8 cellular contexts compared by ENCODE assay signal in genomic region chr1:43073490-43074230, GRCh38.
DNase-seq lines count a peak whose midpoint lies in the region; ATAC-seq and TF ChIP-seq lines count a peak whose summit lies in the region.

No MANE protein-coding gene starts in this region.

- POLR2A ChIA-PET in HEK293 (lab: Yijun Ruan, JAX) = interaction anchor here (0.6 to 1.6 kb wide), 8 partner anchors 10 to 392 kb away, joined by 3 to 10 read pairs (median 4); partner anchors contain the start of genes C1orf50, P3H1, SLC2A1 and YBX1
- POLR2A ChIA-PET in activated CD4-positive, alpha-beta T cell treated with anti-CD3 and anti-CD28 coated beads, Interleukin-2, amount 10 ng/mL, durations not matched to agents 7 days and 5 days (lab: Charles Lee) = interaction anchor here (0.5 to 1.2 kb wide), 5 partner anchors 114 to 227 kb away, joined by 3 to 10 read pairs (median 4); partner anchors contain the start of gene ZNF691

- peaks cover 8% of the 10 kb centered on the region for H3K4me1 Mint-ChIP-seq in activated CD4-positive, alpha-beta T cell treated with anti-CD3 and anti-CD28 coated beads, Interleukin-2, amount 10 ng/mL, durations not matched to agents 7 days and 5 days

- peak overlapping the region; percentile 34 to 80 (median 64); a peak in 17 of 22 replicates for H3K4me2 ChIP-seq in BLaER1 treated with 17β-estradiol and CSF1 and Interleukin-3, amounts not matched to agents 10 nM and 100 nM

- TF ChIP-seq POLR2A in right lobe of liver (IDR thresholded peaks at IDR 0.05) = no peak

- H3K27me3 Mint-ChIP-seq in activated CD4-positive, alpha-beta T cell treated with anti-CD3 and anti-CD28 coated beads, Interleukin-2, amount 10 ng/mL, durations not matched to agents 7 days and 5 days = no peaks in the 10 kb centered on the region

- CTCF ChIA-PET in HEK293 (lab: Yijun Ruan, JAX) = interaction anchor here (0.5 to 9.1 kb wide), 83 partner anchors 9 to 879 kb away, joined by 3 to 298 read pairs (median 4); partner anchors contain the start of genes C1orf50 and P3H1
- CTCF ChIA-PET in activated CD4-positive, alpha-beta T cell treated with anti-CD3 and anti-CD28 coated beads, Interleukin-2, amount 10 ng/mL, durations not matched to agents 7 days and 5 days (lab: Charles Lee) = interaction anchor here (0.5 to 5.4 kb wide), 43 partner anchors 9 to 552 kb away, joined by 3 to 66 read pairs (median 4); partner anchors contain the start of gene ZNF691

- no peaks in the 10 kb centered on the region for H3K9me3 Mint-ChIP-seq in activated CD4-positive, alpha-beta T cell treated with anti-CD3 and anti-CD28 coated beads, Interleukin-2, amount 10 ng/mL, durations not matched to agents 7 days and 5 days

- H3K36me3 Mint-ChIP-seq in activated CD4-positive, alpha-beta T cell treated with anti-CD3 and anti-CD28 coated beads, Interleukin-2, amount 10 ng/mL, durations not matched to agents 7 days and 5 days (ENCODE audit: low read depth) = no peaks in the 10 kb centered on the region

- peaks cover 0 to 5% (median 4%) of the 10 kb centered on the region in 11 experiments; a peak in 13 of 22 replicates for H3K27me3 ChIP-seq in BLaER1 treated with 17β-estradiol and CSF1 and Interleukin-3, amounts not matched to agents 10 nM and 100 nM
- H3K27me3 ChIP-seq in right lobe of liver = no peaks in the 10 kb centered on the region

- H3K36me3 ChIP-seq in BLaER1 treated with 17β-estradiol and CSF1 and Interleukin-3, amounts not matched to agents 10 nM and 100 nM = no peaks in the 10 kb centered on the region
- H3K36me3 ChIP-seq in HEK293 (ENCODE audit: control insufficient read depth in 2 of 2, insufficient read depth in 1 of 2, low read length in 2 of 2) = no peaks in the 10 kb centered on the region
- no peaks in the 10 kb centered on the region for H3K36me3 ChIP-seq in right lobe of liver

- no peaks in the 10 kb centered on the region; a peak in 1 of 22 replicates for H4K20me1 ChIP-seq in BLaER1 treated with 17β-estradiol and CSF1 and Interleukin-3, amounts not matched to agents 10 nM and 100 nM

- peaks cover 18 to 32% (median 24%) of the 10 kb centered on the region in 10 experiments for H3K4me1 ChIP-seq in BLaER1 treated with 17β-estradiol and CSF1 and Interleukin-3, amounts not matched to agents 10 nM and 100 nM
- H3K4me1 ChIP-seq in HEK293 (ENCODE audit: control insufficient read depth, insufficient read depth, low read length) (no peaks in the 10 kb centered on the region), right lobe of liver (no peaks in the 10 kb centered on the region)

- H3K27ac ChIP-seq in BLaER1 treated with 17β-estradiol and CSF1 and Interleukin-3, amounts not matched to agents 10 nM and 100 nM = peak overlapping the region in 6 of 11 experiments; percentile 26 to 67 (median 41); a peak in 7 of 22 replicates
- H3K27ac ChIP-seq in HEK293 (ENCODE audit: extremely low read depth, low read depth, low read length) = no peak overlapping the region
- no peak overlapping the region for H3K27ac ChIP-seq in right lobe of liver

- peak; percentile 60 for DNase-seq in NCI-H69 (lab: John Stamatoyannopoulos, UW)
- peak; percentile 80 for DNase-seq in activated CD4-positive, alpha-beta T cell treated with anti-CD3 and anti-CD28 coated beads, Interleukin-2, amount 10 ng/mL, durations not matched to agents 7 days and 5 days
- DNase-seq in dermis blood vessel endothelial cell = peak; percentile 85
- DNase-seq in right lobe of liver = peak; percentile 50 to 73 (median 70)
- peak; percentile 35 to 69 (median 54) for DNase-seq in stimulated activated CD4-positive, alpha-beta T cell treated with anti-CD3 and anti-CD28 coated beads, TNF-alpha, amount 100 ng/mL, for 4 hours (ENCODE audit: low read depth in 3 of 3)

- WGBS in right lobe of liver (ENCODE audit: insufficient coverage, low coverage, low lambda C conversion rate, missing lambda C conversion rate) = 13% methylated on average over 8 of the region's 8 CpGs

- intact Hi-C loops in right lobe of liver (cut with DNase I) = loop anchor here (5.0 to 10.0 kb wide), 3 partner anchors 156 to 299 kb away; no protein-coding TSS in a partner anchor

- no peak overlapping the region for H3K4me3 Mint-ChIP-seq in activated CD4-positive, alpha-beta T cell treated with anti-CD3 and anti-CD28 coated beads, Interleukin-2, amount 10 ng/mL, durations not matched to agents 7 days and 5 days

- H3K9ac ChIP-seq in BLaER1 treated with 17β-estradiol and CSF1 and Interleukin-3, amounts not matched to agents 10 nM and 100 nM = peak overlapping the region in 1 of 11 experiments; percentile 36; a peak in 1 of 22 replicates

- ATAC-seq in right lobe of liver (peak; percentile 91 to 97 (median 95)), HG03108 (IDR thresholded peaks at IDR 0.05; ENCODE audit: unreplicated experiment) (no peak)

- H3K27ac Mint-ChIP-seq in activated CD4-positive, alpha-beta T cell treated with anti-CD3 and anti-CD28 coated beads, Interleukin-2, amount 10 ng/mL, durations not matched to agents 7 days and 5 days = no peak overlapping the region

- no peak overlapping the region for H3K4me3 ChIP-seq in BLaER1 treated with 17β-estradiol and CSF1 and Interleukin-3, amounts not matched to agents 10 nM and 100 nM
- H3K4me3 ChIP-seq in HEK293 (ENCODE audit: low read depth, low read length) (no peak overlapping the region), right lobe of liver (no peak overlapping the region)

- no peaks in the 10 kb centered on the region for H3K9me3 ChIP-seq in BLaER1 treated with 17β-estradiol and CSF1 and Interleukin-3, amounts not matched to agents 10 nM and 100 nM (replicated peaks in 1 of 11)
- no peaks in the 10 kb centered on the region for H3K9me3 ChIP-seq in HEK293 (ENCODE audit: control insufficient read depth, insufficient read depth, low read depth, low read length)
- H3K9me3 ChIP-seq in right lobe of liver = no peaks in the 10 kb centered on the region

- TF ChIP-seq CTCF in HEK293 (tag by site-specific recombination; IDR thresholded peaks at IDR 0.05) (peak; percentile 73), right lobe of liver (IDR thresholded peaks at IDR 0.05) (peak; percentile 74 to 92 (median 82))

TF ChIP-seq in HEK293, 187 proteins besides CTCF, POLR2A, EP300 and RAD21 (continues in another document):
- TF ChIP-seq ZNF791 (tag by site-specific recombination; IDR thresholded peaks at IDR 0.05) (no peak), SP2 (tag by site-specific recombination; IDR thresholded peaks at IDR 0.05) (no peak), ZNF2 (tag by site-specific recombination; IDR thresholded peaks at IDR 0.05) (peak; percentile 76), ZNF626 (tag by site-specific recombination; IDR thresholded peaks at IDR 0.05) (no peak), ZNF529 (tag by site-specific recombination; IDR thresholded peaks at IDR 0.05; ENCODE audit: insufficient replicate concordance) (no peak), SP7 (tag by site-specific recombination; IDR thresholded peaks at IDR 0.05) (0 out of 2 replicates have a peak, but pooled peaks have one; percentile 27), ZNF394 (tag by site-specific recombination; IDR thresholded peaks at IDR 0.05; ENCODE audit: borderline replicate concordance) (peak; percentile 24; the same call in 1 of the 2 replicates), KLF9 (tag by site-specific recombination; IDR thresholded peaks at IDR 0.05; ENCODE audit: low read depth) (no peak), TRIM28 (IDR thresholded peaks at IDR 0.05; ENCODE audit: borderline replicate concordance, low read length) (no peak), KLF16 (tag by site-specific recombination; IDR thresholded peaks at IDR 0.05) (no peak), MEIS1 (CRISPR knock-in tag; IDR thresholded peaks at IDR 0.05; ENCODE audit: borderline replicate concordance) (no peak), ZNF629 (tag by site-specific recombination; IDR thresholded peaks at IDR 0.05) (0 out of 2 replicates have a peak, but pooled peaks have one; percentile 29), ZNF157 (tag by site-specific recombination; IDR thresholded peaks at IDR 0.05) (no peak), EGR2 (tag by site-specific recombination; IDR thresholded peaks at IDR 0.05; ENCODE audit: low read depth) (no peak), ZNF692 (tag by site-specific recombination; IDR thresholded peaks at IDR 0.05) (no peak), ZNF148 (tag by site-specific recombination; IDR thresholded peaks at IDR 0.05; ENCODE audit: borderline replicate concordance) (no peak), ZNF521 (tag by site-specific recombination; IDR thresholded peaks at IDR 0.05) (no peak), ZNF292 (tag by site-specific recombination; IDR thresholded peaks at IDR 0.05; ENCODE audit: borderline replicate concordance, low read depth) (no peak)

Comparison
In these comparisons a context has a peak if more than half of its experiments do, and no peak if none do; other contexts are left out.
1. H3K27ac ChIP-seq: peak in BLaER1 treated with 17β-estradiol and CSF1 and Interleukin-3, amounts not matched to agents 10 nM and 100 nM (6 of 11); none in HEK293 (single experiment) and right lobe of liver (0 of 3).
2. Peak in every context shown above with its lines, with median percentiles within 50 percentile points of each other: DNase-seq.